Comparison of ENCODE assay signal across 19 cellular contexts in the genomic region with DNA sequence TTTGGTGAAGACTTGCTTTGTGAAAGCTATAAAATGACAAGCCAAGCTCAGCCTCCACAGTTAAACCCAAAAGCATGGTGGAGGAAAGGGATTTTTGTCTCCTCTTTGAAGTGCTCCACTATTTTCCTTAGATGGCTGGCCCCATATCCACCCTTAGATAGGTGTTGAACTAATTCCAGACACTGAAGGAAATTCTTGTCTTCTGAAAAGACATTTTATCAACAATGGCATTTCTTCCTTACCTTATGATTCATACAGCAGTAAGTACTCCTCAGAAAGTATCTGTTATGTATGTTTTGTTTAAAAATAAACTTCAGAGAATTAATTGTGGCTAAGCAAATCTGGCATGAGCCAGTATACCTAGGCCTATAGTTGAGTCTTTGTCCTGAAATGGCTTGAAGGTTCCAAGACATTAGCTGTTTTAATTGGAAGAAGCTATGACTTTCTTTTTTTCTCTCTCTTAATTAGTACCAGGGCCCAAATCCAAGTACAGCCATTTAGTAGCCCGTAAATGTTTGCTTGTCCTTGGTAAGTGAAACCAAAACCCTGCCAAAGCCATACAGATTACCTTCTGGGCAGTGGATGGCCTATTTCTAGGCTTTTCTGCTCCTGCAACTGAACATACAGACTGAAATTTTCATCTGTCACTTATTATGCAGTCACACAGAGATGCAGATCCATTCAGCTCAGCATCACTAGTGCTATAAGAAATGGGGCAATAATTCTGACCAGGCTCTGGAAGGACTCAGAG. TPM values are rescaled to one million over a fixed set of nuclear protein-coding genes. Genes with fewer than 3 reads are reported as not detected.
A peak's percentile ranks its signal among the peaks of the same experiment; 100 is the strongest.
DNase-seq lines count a peak whose midpoint lies in the region; ATAC-seq, FAIRE-seq and TF ChIP-seq lines count a peak whose summit lies in the region.
"Had no signal": no experiment of that assay in that cellular context is flagged by ENCODE, and none has a peak within 500 bp of the region (broad histone marks: within the 10 kb centered on the region; RNA-seq: fewer than 3 reads in every experiment).

No MANE protein-coding gene starts in this region.

- peak overlapping the region; percentile 44; the same call in 1 of the 2 replicates for H2AFZ ChIP-seq in Karpas-422 (ENCODE audit: low read length)
- H2AFZ ChIP-seq in astrocyte (ENCODE audit: low read depth, low read length) = no peak overlapping the region

- no peak for DNase-seq in CD4-positive, CD25-positive, alpha-beta regulatory T cell
- DNase-seq in Karpas-422 = no peak
- DNase-seq in astrocyte (ENCODE audit: low read depth) = peak; percentile 41
- DNase-seq in fibroblast of the aortic adventitia (ENCODE audit: low read depth) = peak; percentile 58
- no peak for DNase-seq in dermis blood vessel endothelial cell
- DNase-seq in NCI-H187 treated with DMSO at 0.1 percent for 48 hours (lab: John Stamatoyannopoulos, UW) = no peak
- DNase-seq in activated CD4-positive, CD25-positive, alpha-beta regulatory T cell (lab: John Stamatoyannopoulos, UW) = no peak
- DNase-seq: ACHN, AML-193, Caco-2, DMS153, EL, KG1, NCI-H1436, NCI-H2029 treated with DMSO at 0.1 percent for 48 hours, NCI-H510A treated with DMSO at 0.1 percent for 48 hours, SHP77, SK-N-SH had no signal

- no peaks in the 10 kb centered on the region for H3K27me3 Mint-ChIP-seq in CD4-positive, CD25-positive, alpha-beta regulatory T cell
- H3K27me3 Mint-ChIP-seq in astrocyte (ENCODE audit: low read depth, unreplicated experiment) = no peaks in the 10 kb centered on the region

- no peaks in the 10 kb centered on the region for H3K4me1 ChIP-seq in CD4-positive, CD25-positive, alpha-beta regulatory T cell (ENCODE audit: control insufficient read depth, insufficient read depth, low read length, poor library complexity, severe bottlenecking)
- H3K4me1 ChIP-seq in Karpas-422 (ENCODE audit: low read length) (peaks cover 14% of the 10 kb centered on the region), astrocyte (ENCODE audit: insufficient read depth, low read length) (no peaks in the 10 kb centered on the region)
- H3K4me1 ChIP-seq: Caco-2 had no signal

- H3K36me3 Mint-ChIP-seq in CD4-positive, CD25-positive, alpha-beta regulatory T cell = no peaks in the 10 kb centered on the region
- H3K36me3 Mint-ChIP-seq in astrocyte (ENCODE audit: low read depth, unreplicated experiment) = peaks cover 8% of the 10 kb centered on the region

- H4K20me1 ChIP-seq in Karpas-422 (ENCODE audit: insufficient read depth, low read depth, low read length) (no peaks in the 10 kb centered on the region), astrocyte (ENCODE audit: insufficient read depth, low read length) (no peaks in the 10 kb centered on the region)

- H3K4me3 ChIP-seq in CD4-positive, CD25-positive, alpha-beta regulatory T cell (ENCODE audit: low read depth, low read length) = no peak overlapping the region
- no peak overlapping the region for H3K4me3 ChIP-seq in Karpas-422 (ENCODE audit: low read length)
- no peak overlapping the region for H3K4me3 ChIP-seq in astrocyte (ENCODE audit: insufficient read depth, low read depth, low read length)
- no peak overlapping the region for H3K4me3 ChIP-seq in fibroblast of the aortic adventitia (ENCODE audit: low read depth, low read length)

- no peaks in the 10 kb centered on the region for H3K27me3 ChIP-seq in CD4-positive, CD25-positive, alpha-beta regulatory T cell (ENCODE audit: control insufficient read depth, insufficient read depth, low read length)
- H3K27me3 ChIP-seq in Karpas-422 (ENCODE audit: low read length) (no peaks in the 10 kb centered on the region), astrocyte (ENCODE audit: insufficient read depth, low read length) (no peaks in the 10 kb centered on the region)

- H3K4me3 Mint-ChIP-seq in CD4-positive, CD25-positive, alpha-beta regulatory T cell = no peak overlapping the region
- H3K4me3 Mint-ChIP-seq in astrocyte (ENCODE audit: unreplicated experiment) = no peak overlapping the region

- peak overlapping the region in 2 of 3 donors; percentile 7 to 52 for H3K27ac Mint-ChIP-seq in CD4-positive, CD25-positive, alpha-beta regulatory T cell
- H3K27ac Mint-ChIP-seq in astrocyte (ENCODE audit: unreplicated experiment) = no peak overlapping the region

- no peaks in the 10 kb centered on the region for H3K79me2 ChIP-seq in Karpas-422 (ENCODE audit: low read length)
- no peaks in the 10 kb centered on the region for H3K79me2 ChIP-seq in astrocyte (ENCODE audit: insufficient read depth, low read length)

- H3K27ac ChIP-seq in CD4-positive, CD25-positive, alpha-beta regulatory T cell (ENCODE audit: insufficient read depth, low read length, poor library complexity, severe bottlenecking) = no peak overlapping the region
- no peak overlapping the region for H3K27ac ChIP-seq in Karpas-422 (ENCODE audit: low read length)
- no peak overlapping the region for H3K27ac ChIP-seq in astrocyte (ENCODE audit: low read depth, low read length)

- H3K9me3 ChIP-seq in CD4-positive, CD25-positive, alpha-beta regulatory T cell (ENCODE audit: control insufficient read depth in 2 of 2, low read length in 2 of 2) = no peaks in the 10 kb centered on the region
- no peaks in the 10 kb centered on the region for H3K9me3 ChIP-seq in Karpas-422 (ENCODE audit: low read length)
- no peaks in the 10 kb centered on the region for H3K9me3 ChIP-seq in astrocyte (ENCODE audit: insufficient read depth, low read depth, low read length)
- H3K9me3 ChIP-seq: Caco-2, SK-N-SH had no signal

- H3K9me2 ChIP-seq in Karpas-422 (replicated peaks; ENCODE audit: insufficient read depth, low read length) = no peaks in the 10 kb centered on the region
- H3K9me2 ChIP-seq: SK-N-SH had no signal

- H3K4me2 ChIP-seq in Karpas-422 (ENCODE audit: low read depth, low read length, poor library complexity, severe bottlenecking) (peak overlapping the region; percentile 1), astrocyte (ENCODE audit: low read length) (no peak overlapping the region)
- H3K4me2 ChIP-seq: SK-N-SH had no signal

- peaks cover 0 to 14% (median 5%) of the 10 kb centered on the region in 4 donors for H3K4me1 Mint-ChIP-seq in CD4-positive, CD25-positive, alpha-beta regulatory T cell
- peaks cover 11% of the 10 kb centered on the region for H3K4me1 Mint-ChIP-seq in astrocyte (ENCODE audit: low read depth, unreplicated experiment)

- peak; percentile 43 for FAIRE-seq in astrocyte (lab: Jason Lieb, UNC)
- FAIRE-seq: H1 had no signal

- no peak for ATAC-seq in CD4-positive, CD25-positive, alpha-beta regulatory T cell (ENCODE audit: low read depth in 2 of 2)

- H3K9me3 Mint-ChIP-seq in CD4-positive, CD25-positive, alpha-beta regulatory T cell = peaks cover 0 to 2% (median 0%) of the 10 kb centered on the region in 7 donors
- peaks cover 16% of the 10 kb centered on the region for H3K9me3 Mint-ChIP-seq in astrocyte (ENCODE audit: unreplicated experiment)

- TF ChIP-seq CTCF in astrocyte (IDR thresholded peaks at IDR 0.05; ENCODE audit: insufficient read depth, low read depth, low read length) = no peak
- TF ChIP-seq CTCF in fibroblast of the aortic adventitia (IDR thresholded peaks at IDR 0.05; ENCODE audit: insufficient read depth, low read length) = no peak

- H3K9ac ChIP-seq in Karpas-422 (ENCODE audit: low read length) (no peak overlapping the region), astrocyte (ENCODE audit: low read length) (no peak overlapping the region)
- H3K9ac ChIP-seq: SK-N-SH had no signal

- H3K36me3 ChIP-seq in CD4-positive, CD25-positive, alpha-beta regulatory T cell (ENCODE audit: control insufficient read depth, insufficient read depth, low read length) = no peaks in the 10 kb centered on the region
- no peaks in the 10 kb centered on the region for H3K36me3 ChIP-seq in Karpas-422 (ENCODE audit: insufficient read depth, low read length)
- H3K36me3 ChIP-seq in astrocyte (ENCODE audit: insufficient read depth, low read length) = no peaks in the 10 kb centered on the region

RNA-seq across cellular contexts. Expression of a gene that starts 5.1 kb away (rescaled TPM):
- total RNA-seq in CD4-positive, CD25-positive, alpha-beta regulatory T cell = 6.6 TPM
- 10 to 100 TPM; 19.3 to 41.1 (median 22.3) TPM for polyA plus RNA-seq in CD4-positive, CD25-positive, alpha-beta regulatory T cell
- 33.1 and 44.7 TPM in 2 replicates for total RNA-seq in Karpas-422 (2014; rRNA removed; shearing (Covaris generic); ENCODE audit: low replicate concordance)
- total RNA-seq in astrocyte = not detected in 2 replicates
- total RNA-seq in fibroblast of the aortic adventitia (ENCODE audit: low replicate concordance) = not detected in 2 replicates
- not detected in 2 replicates for total RNA-seq in dermis blood vessel endothelial cell
- total RNA-seq: Caco-2, H1 had no signal
- polyA plus RNA-seq: H1, SK-N-SH had no signal

Comparison
In these comparisons a context has a peak if more than half of its experiments do, and no peak if none do; other contexts are left out.
1. DNase-seq: peak in astrocyte (single experiment) and fibroblast of the aortic adventitia (single experiment); none in CD4-positive, CD25-positive, alpha-beta regulatory T cell (0 of 3), Karpas-422 (single experiment), dermis blood vessel endothelial cell (single experiment), NCI-H187 treated with DMSO at 0.1 percent for 48 hours (single experiment) and activated CD4-positive, CD25-positive, alpha-beta regulatory T cell (0 of 4).